Comparison of ENCODE assay signal across 12 cellular contexts in genomic region chr3:153628591-153628990, GRCh38.
A peak's percentile ranks its signal among the peaks of the same experiment; 100 is the strongest.
DNase-seq lines count a peak whose midpoint lies in the region; ATAC-seq and TF ChIP-seq lines count a peak whose summit lies in the region.
"Had no signal": no experiment of that assay in that cellular context is flagged by ENCODE, and none has a peak within 500 bp of the region (broad histone marks: within the 10 kb centered on the region; RNA-seq: fewer than 3 reads in every experiment).

No MANE protein-coding gene starts in this region.

- H3K4me3 Mint-ChIP-seq in activated T-cell treated with anti-CD3 and anti-CD28 coated beads, Interleukin-2, amount 50 U/mL, for 24 hours, result no peak overlapping the region
- H3K4me3 Mint-ChIP-seq in T-helper 1 cell treated with Interleukin-12 subunit alpha and Interleukin-12 subunit beta and Interleukin-4 antibody, amounts not matched to agents 30 μg/mL and 1 μg/mL, for 36 hours, result no peak overlapping the region

- DNase-seq in activated T-cell treated with anti-CD3 and anti-CD28 coated beads, Interleukin-2, amount 50 U/mL, for 24 hours, result no peak
- DNase-seq in activated T-cell treated with anti-CD3 and anti-CD28 coated beads, Interleukin-2, amount 50 U/mL, for 1 hour, result no peak
- DNase-seq in lung microvascular endothelial cell (ENCODE audit: low read depth in 2 of 2) (peak; percentile 75 to 98), HK-2 (ENCODE audit: unreplicated experiment) (no peak), NCI-H2081 (lab: John Stamatoyannopoulos, UW) (no peak), erythroblast (lab: John Stamatoyannopoulos, UW) (no peak)
- DNase-seq: left colon, NCI-H526 treated with DMSO at 0.1 percent for 48 hours, posterior cingulate gyrus, T1000 had no signal

- TF ChIP-seq POLR2A in erythroblast (IDR thresholded peaks at IDR 0.05; ENCODE audit: low read length), result no peak

- peak; percentile 41 for ATAC-seq in GM21717 (IDR thresholded peaks at IDR 0.05; ENCODE audit: unreplicated experiment)
- ATAC-seq: left colon had no signal

- H3K9me3 Mint-ChIP-seq in activated T-cell treated with anti-CD3 and anti-CD28 coated beads, Interleukin-2, amount 50 U/mL, for 24 hours, result no peaks in the 10 kb centered on the region
- H3K9me3 Mint-ChIP-seq in T-helper 1 cell treated with Interleukin-12 subunit alpha and Interleukin-12 subunit beta and Interleukin-4 antibody, amounts not matched to agents 30 μg/mL and 1 μg/mL, for 36 hours, result no peaks in the 10 kb centered on the region

- peak overlapping the region; percentile 32 for H3K27ac Mint-ChIP-seq in activated T-cell treated with anti-CD3 and anti-CD28 coated beads, Interleukin-2, amount 50 U/mL, for 24 hours
- H3K27ac Mint-ChIP-seq in T-helper 1 cell treated with Interleukin-12 subunit alpha and Interleukin-12 subunit beta and Interleukin-4 antibody, amounts not matched to agents 30 μg/mL and 1 μg/mL, for 36 hours, result peak overlapping the region; percentile 78

- H3K4me1 Mint-ChIP-seq in activated T-cell treated with anti-CD3 and anti-CD28 coated beads, Interleukin-2, amount 50 U/mL, for 24 hours (ENCODE audit: low read depth), result peaks cover 82% of the 10 kb centered on the region
- H3K4me1 Mint-ChIP-seq in T-helper 1 cell treated with Interleukin-12 subunit alpha and Interleukin-12 subunit beta and Interleukin-4 antibody, amounts not matched to agents 30 μg/mL and 1 μg/mL, for 36 hours (ENCODE audit: low read depth), result peaks cover 60% of the 10 kb centered on the region

- peaks cover 3% of the 10 kb centered on the region for H3K36me3 Mint-ChIP-seq in activated T-cell treated with anti-CD3 and anti-CD28 coated beads, Interleukin-2, amount 50 U/mL, for 24 hours (ENCODE audit: low read depth)
- H3K36me3 Mint-ChIP-seq in T-helper 1 cell treated with Interleukin-12 subunit alpha and Interleukin-12 subunit beta and Interleukin-4 antibody, amounts not matched to agents 30 μg/mL and 1 μg/mL, for 36 hours (ENCODE audit: low read depth), result peaks cover 1% of the 10 kb centered on the region

- H3K27me3 Mint-ChIP-seq in activated T-cell treated with anti-CD3 and anti-CD28 coated beads, Interleukin-2, amount 50 U/mL, for 24 hours, result no peaks in the 10 kb centered on the region
- no peaks in the 10 kb centered on the region for H3K27me3 Mint-ChIP-seq in T-helper 1 cell treated with Interleukin-12 subunit alpha and Interleukin-12 subunit beta and Interleukin-4 antibody, amounts not matched to agents 30 μg/mL and 1 μg/mL, for 36 hours (ENCODE audit: low read depth)

Comparison
In these comparisons a context has a peak if more than half of its experiments do, and no peak if none do; other contexts are left out.
1. DNase-seq: peak in lung microvascular endothelial cell (2 of 2); none in activated T-cell treated with anti-CD3 and anti-CD28 coated beads, Interleukin-2, amount 50 U/mL, for 24 hours (single experiment), activated T-cell treated with anti-CD3 and anti-CD28 coated beads, Interleukin-2, amount 50 U/mL, for 1 hour (single experiment), HK-2 (single experiment), NCI-H2081 (0 of 2) and erythroblast (0 of 2).